In the genomic region with DNA sequence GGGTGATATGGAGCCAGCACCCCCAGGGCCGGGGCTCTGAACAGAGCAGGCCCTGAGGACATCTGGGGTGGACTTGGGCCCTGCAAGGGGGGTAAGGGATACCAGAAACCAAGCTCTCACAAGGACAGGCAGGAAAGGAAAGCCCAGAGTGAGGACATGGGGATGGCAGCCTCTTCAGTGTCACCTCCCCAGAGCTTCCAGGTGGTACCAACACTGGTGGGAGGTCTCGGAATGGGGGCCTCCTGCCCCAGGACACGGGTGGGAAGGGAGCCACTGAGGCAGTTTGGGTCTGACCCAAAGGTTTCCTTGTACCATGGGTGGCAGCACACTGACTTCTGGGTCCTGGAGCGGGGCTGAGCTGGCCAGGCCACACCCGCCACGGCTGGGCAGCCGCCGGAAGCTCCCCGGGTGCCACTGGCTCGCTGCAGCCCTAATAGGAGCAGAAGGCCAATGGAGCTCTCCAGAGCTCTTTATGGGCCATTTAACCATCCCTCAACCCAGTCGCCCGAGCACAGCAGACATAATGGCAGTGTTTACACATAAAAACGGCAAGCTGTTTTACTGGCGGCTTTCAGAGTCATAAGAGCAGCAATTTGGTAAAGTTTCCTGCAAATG, we compare ENCODE assay signal across 23 cellular contexts. TPM values are rescaled to one million over a fixed set of nuclear protein-coding genes. Genes with fewer than 3 reads are reported as not detected.
DNase-seq lines count a peak whose midpoint lies in the region; ATAC-seq and TF ChIP-seq lines count a peak whose summit lies in the region.
"Had no signal": no experiment of that assay in that cellular context is flagged by ENCODE, and none has a peak within 500 bp of the region (broad histone marks: within the 10 kb centered on the region; RNA-seq: fewer than 3 reads in every experiment).

No MANE protein-coding gene starts in this region.

- H3K36me3 ChIP-seq in hepatocyte (replicated peaks; ENCODE audit: insufficient read depth, low read depth), result no peaks in the 10 kb centered on the region
- no peaks in the 10 kb centered on the region for H3K36me3 ChIP-seq in trophoblast cell (ENCODE audit: control insufficient read depth in 1 of 2, insufficient read depth in 2 of 2, low read length in 2 of 2)
- H3K36me3 ChIP-seq in CD8-positive, alpha-beta T cell (ENCODE audit: insufficient read depth, low read length), result peaks cover 3% of the 10 kb centered on the region
- H3K36me3 ChIP-seq: uterus had no signal

- H3K23ac ChIP-seq in trophoblast cell (ENCODE audit: low read length), result no peak overlapping the region

- H3K4me1 Mint-ChIP-seq in stimulated activated effector memory CD8-positive, alpha-beta T cell treated with anti-CD3 and anti-CD28 coated beads, Interleukin-12 subunit alpha, Interleukin-12 subunit beta, amount 100 ng/mL, for 72 hours, result peaks cover 2% of the 10 kb centered on the region
- H3K4me1 Mint-ChIP-seq in activated naive CD4-positive, alpha-beta T cell treated with anti-CD3 and anti-CD28 coated beads for 36 hours (ENCODE audit: low read depth), result no peaks in the 10 kb centered on the region
- H3K4me1 Mint-ChIP-seq in CD8-positive, alpha-beta T cell (ENCODE audit: low read depth), result no peaks in the 10 kb centered on the region
- H3K4me1 Mint-ChIP-seq: GM23338, IgD-negative memory B cell had no signal

- H3K4me1 ChIP-seq in hepatocyte (ENCODE audit: insufficient read depth) (peaks cover 4% of the 10 kb centered on the region), trophoblast cell (ENCODE audit: control insufficient read depth in 1 of 2, insufficient read depth in 2 of 2, low read length in 2 of 2) (no peaks in the 10 kb centered on the region)
- no peaks in the 10 kb centered on the region for H3K4me1 ChIP-seq in CD8-positive, alpha-beta T cell (ENCODE audit: insufficient read depth, low read length)
- H3K4me1 ChIP-seq: right lobe of liver, uterus had no signal

- no peak overlapping the region for H3K18ac ChIP-seq in trophoblast cell (ENCODE audit: low read length)

- H3K9me3 Mint-ChIP-seq in stimulated activated effector memory CD8-positive, alpha-beta T cell treated with anti-CD3 and anti-CD28 coated beads, Interleukin-12 subunit alpha, Interleukin-12 subunit beta, amount 100 ng/mL, for 72 hours, result no peaks in the 10 kb centered on the region
- no peaks in the 10 kb centered on the region for H3K9me3 Mint-ChIP-seq in activated naive CD4-positive, alpha-beta T cell treated with anti-CD3 and anti-CD28 coated beads for 36 hours
- H3K9me3 Mint-ChIP-seq in CD8-positive, alpha-beta T cell, result no peaks in the 10 kb centered on the region
- H3K9me3 Mint-ChIP-seq: activated T-helper 17 cell treated with anti-CD3 and anti-CD28 coated beads, Interleukin-2, amount 50 U/mL, for 72 hours; effector memory CD8-positive, alpha-beta T cell; GM23338; IgD-negative memory B cell had no signal

- no peak overlapping the region for H2BK120ac ChIP-seq in trophoblast cell (ENCODE audit: insufficient read depth, low read length, poor library complexity)

- H3K79me1 ChIP-seq in trophoblast cell (ENCODE audit: low read length), result no peaks in the 10 kb centered on the region

- DNase-seq in activated CD8-positive, alpha-beta memory T cell treated with anti-CD3 and anti-CD28 coated beads, Interleukin-2, amount 50 U/mL, for 48 hours, result peak; percentile 20
- no peak for DNase-seq in activated CD8-positive, alpha-beta memory T cell treated with anti-CD3 and anti-CD28 coated beads for 24 hours
- peak; percentile 35 for DNase-seq in NCI-H1694 treated with DMSO at 0.1 percent for 48 hours (lab: John Stamatoyannopoulos, UW)
- no peak for DNase-seq in hepatocyte (ENCODE audit: low spot score)
- DNase-seq in stimulated activated effector memory CD8-positive, alpha-beta T cell treated with anti-CD3 and anti-CD28 coated beads, Interleukin-12 subunit alpha, Interleukin-12 subunit beta, amount 100 ng/mL, for 72 hours (ENCODE audit: low spot score in 2 of 2), result no peak
- DNase-seq in activated naive CD4-positive, alpha-beta T cell treated with anti-CD3 and anti-CD28 coated beads for 36 hours, result no peak
- DNase-seq in trophoblast cell, result no peak
- no peak for DNase-seq in CD8-positive, alpha-beta T cell
- DNase-seq: ACHN; activated CD4-positive, alpha-beta T cell treated with anti-CD3 and anti-CD28 coated beads for 4 hours; Calu3; effector memory CD8-positive, alpha-beta T cell; mesendoderm; NCI-H1436; T-helper 17 cell; uterus had no signal

- H3K4me2 ChIP-seq in hepatocyte (no peak overlapping the region), trophoblast cell (ENCODE audit: low read length) (no peak overlapping the region)
- H3K4me2 ChIP-seq: BLaER1 treated with 17β-estradiol and CSF1 and Interleukin-3, amounts not matched to agents 10 nM and 100 nM; GM23338 had no signal

- H3K36me3 Mint-ChIP-seq in stimulated activated effector memory CD8-positive, alpha-beta T cell treated with anti-CD3 and anti-CD28 coated beads, Interleukin-12 subunit alpha, Interleukin-12 subunit beta, amount 100 ng/mL, for 72 hours, result no peaks in the 10 kb centered on the region
- peaks cover 3% of the 10 kb centered on the region for H3K36me3 Mint-ChIP-seq in activated naive CD4-positive, alpha-beta T cell treated with anti-CD3 and anti-CD28 coated beads for 36 hours (ENCODE audit: low read depth)
- peaks cover 34% of the 10 kb centered on the region for H3K36me3 Mint-ChIP-seq in CD8-positive, alpha-beta T cell

- H3K9me3 ChIP-seq in hepatocyte (ENCODE audit: low read depth) (no peaks in the 10 kb centered on the region), trophoblast cell (ENCODE audit: insufficient read depth, low read depth, low read length) (peaks cover 8% of the 10 kb centered on the region)
- no peaks in the 10 kb centered on the region for H3K9me3 ChIP-seq in CD8-positive, alpha-beta T cell (ENCODE audit: low read length)
- H3K9me3 ChIP-seq: BLaER1 treated with 17β-estradiol and CSF1 and Interleukin-3, amounts not matched to agents 10 nM and 100 nM; gastroesophageal sphincter; right lobe of liver; uterus had no signal

- H4K8ac ChIP-seq in trophoblast cell (ENCODE audit: low read depth, low read length), result no peak overlapping the region

- no peak overlapping the region for H3K4ac ChIP-seq in trophoblast cell (ENCODE audit: low read depth, low read length)

- H3K27me3 Mint-ChIP-seq in activated naive CD4-positive, alpha-beta T cell treated with anti-CD3 and anti-CD28 coated beads for 36 hours (ENCODE audit: low read depth), result no peaks in the 10 kb centered on the region
- H3K27me3 Mint-ChIP-seq in CD8-positive, alpha-beta T cell (ENCODE audit: low read depth), result no peaks in the 10 kb centered on the region
- H3K27me3 Mint-ChIP-seq: activated T-helper 17 cell treated with anti-CD3 and anti-CD28 coated beads, Interleukin-2, amount 50 U/mL, for 72 hours; effector memory CD8-positive, alpha-beta T cell; IgD-negative memory B cell; T-helper 17 cell had no signal

- H2BK5ac ChIP-seq in trophoblast cell (ENCODE audit: low read depth, low read length, poor library complexity), result no peak overlapping the region

- intact Hi-C loops in activated naive CD4-positive, alpha-beta T cell treated with anti-CD3 and anti-CD28 coated beads for 36 hours (cut with micrococcal nuclease), result no loop called here
- intact Hi-C loops in CD8-positive, alpha-beta T cell (cut with DNase I, micrococcal nuclease), result no loop called here

- no peak for TF ChIP-seq CTCF in hepatocyte (IDR thresholded peaks at IDR 0.05; ENCODE audit: poor library complexity)
- no peak for TF ChIP-seq CTCF in CD8-positive, alpha-beta T cell (IDR thresholded peaks at IDR 0.05)

- H3K4me3 Mint-ChIP-seq in stimulated activated effector memory CD8-positive, alpha-beta T cell treated with anti-CD3 and anti-CD28 coated beads, Interleukin-12 subunit alpha, Interleukin-12 subunit beta, amount 100 ng/mL, for 72 hours, result no peak overlapping the region
- H3K4me3 Mint-ChIP-seq in activated naive CD4-positive, alpha-beta T cell treated with anti-CD3 and anti-CD28 coated beads for 36 hours, result no peak overlapping the region
- H3K4me3 Mint-ChIP-seq in CD8-positive, alpha-beta T cell, result no peak overlapping the region
- H3K4me3 Mint-ChIP-seq: activated T-helper 17 cell treated with anti-CD3 and anti-CD28 coated beads, Interleukin-2, amount 50 U/mL, for 72 hours; effector memory CD8-positive, alpha-beta T cell; GM23338; IgD-negative memory B cell; T-helper 17 cell had no signal

- no peaks in the 10 kb centered on the region for H4K20me1 ChIP-seq in hepatocyte (ENCODE audit: insufficient read depth, poor library complexity, severe bottlenecking)

- no peak overlapping the region for H2BK12ac ChIP-seq in trophoblast cell (ENCODE audit: low read length)

- H3K9ac ChIP-seq in trophoblast cell (ENCODE audit: low read length), result no peak overlapping the region
- H3K9ac ChIP-seq: BLaER1 treated with 17β-estradiol and CSF1 and Interleukin-3, amounts not matched to agents 10 nM and 100 nM had no signal

- no peak overlapping the region for H4K91ac ChIP-seq in trophoblast cell (ENCODE audit: low read depth, low read length)

- WGBS in hepatocyte (ENCODE audit: low lambda C conversion rate, missing lambda C conversion rate), result 60% methylated on average over 12 of the region's 14 CpGs
- no CpG with 5 or more reads among the region's 14 CpGs for WGBS in trophoblast cell (ENCODE audit: extremely low coverage, insufficient coverage, insufficient read length)

- no peak overlapping the region for H4K12ac ChIP-seq in trophoblast cell (ENCODE audit: low read depth, low read length)

- peak; percentile 23 for ATAC-seq in stimulated activated effector memory CD8-positive, alpha-beta T cell treated with anti-CD3 and anti-CD28 coated beads, Interleukin-12 subunit alpha, Interleukin-12 subunit beta, amount 100 ng/mL, for 72 hours
- no peak for ATAC-seq in CD8-positive, alpha-beta T cell
- ATAC-seq: activated T-helper 17 cell treated with anti-CD3 and anti-CD28 coated beads, Interleukin-2, amount 50 U/mL, for 72 hours; effector memory CD8-positive, alpha-beta T cell; gastroesophageal sphincter; GM23338; T-helper 17 cell had no signal

- POLR2A ChIA-PET in CD8-positive, alpha-beta T cell (lab: Charles Lee), result no interaction called here

- H3K79me2 ChIP-seq in hepatocyte, result no peaks in the 10 kb centered on the region
- H3K79me2 ChIP-seq in trophoblast cell (ENCODE audit: control insufficient read depth, insufficient read depth, low read length, poor library complexity), result no peaks in the 10 kb centered on the region

- no peak overlapping the region for H3K14ac ChIP-seq in trophoblast cell (ENCODE audit: low read length)

- CTCF ChIA-PET in activated naive CD4-positive, alpha-beta T cell treated with anti-CD3 and anti-CD28 coated beads for 36 hours (lab: Charles Lee), result no interaction called here
- CTCF ChIA-PET in CD8-positive, alpha-beta T cell (lab: Charles Lee), result no interaction called here

- peak overlapping the region; percentile 16 for H3K27ac ChIP-seq in hepatocyte
- no peak overlapping the region for H3K27ac ChIP-seq in trophoblast cell (ENCODE audit: low read depth, low read length)
- H3K27ac ChIP-seq in CD8-positive, alpha-beta T cell (ENCODE audit: low read depth, low read length), result no peak overlapping the region
- H3K27ac ChIP-seq: BLaER1 treated with 17β-estradiol and CSF1 and Interleukin-3, amounts not matched to agents 10 nM and 100 nM; gastroesophageal sphincter; right lobe of liver; SK-N-MC; uterus had no signal

- no peak overlapping the region for H2AK5ac ChIP-seq in trophoblast cell (ENCODE audit: low read length)

- H2AFZ ChIP-seq in hepatocyte (no peak overlapping the region), trophoblast cell (ENCODE audit: insufficient read depth, low read length, poor library complexity) (no peak overlapping the region)
- H2AFZ ChIP-seq: GM23338 had no signal

- H3K27ac Mint-ChIP-seq in stimulated activated effector memory CD8-positive, alpha-beta T cell treated with anti-CD3 and anti-CD28 coated beads, Interleukin-12 subunit alpha, Interleukin-12 subunit beta, amount 100 ng/mL, for 72 hours, result no peak overlapping the region
- H3K27ac Mint-ChIP-seq in activated naive CD4-positive, alpha-beta T cell treated with anti-CD3 and anti-CD28 coated beads for 36 hours, result no peak overlapping the region
- no peak overlapping the region for H3K27ac Mint-ChIP-seq in CD8-positive, alpha-beta T cell
- H3K27ac Mint-ChIP-seq: activated T-helper 17 cell treated with anti-CD3 and anti-CD28 coated beads, Interleukin-2, amount 50 U/mL, for 72 hours; effector memory CD8-positive, alpha-beta T cell; GM23338; IgD-negative memory B cell; T-helper 17 cell had no signal

- H3K27me3 ChIP-seq in hepatocyte (no peaks in the 10 kb centered on the region), trophoblast cell (ENCODE audit: insufficient read depth, low read length) (no peaks in the 10 kb centered on the region)
- H3K27me3 ChIP-seq in CD8-positive, alpha-beta T cell (ENCODE audit: insufficient read depth, low read length), result no peaks in the 10 kb centered on the region
- H3K27me3 ChIP-seq: BLaER1 treated with 17β-estradiol and CSF1 and Interleukin-3, amounts not matched to agents 10 nM and 100 nM; gastroesophageal sphincter; right lobe of liver; uterus had no signal

- no peaks in the 10 kb centered on the region for H3K9me2 ChIP-seq in hepatocyte (replicated peaks; ENCODE audit: insufficient read depth)

- H3K4me3 ChIP-seq in hepatocyte (no peak overlapping the region), trophoblast cell (ENCODE audit: low read depth, low read length) (no peak overlapping the region)
- H3K4me3 ChIP-seq in CD8-positive, alpha-beta T cell (ENCODE audit: low read depth, low read length), result no peak overlapping the region
- H3K4me3 ChIP-seq: BLaER1 treated with 17β-estradiol and CSF1 and Interleukin-3, amounts not matched to agents 10 nM and 100 nM; gastroesophageal sphincter; GM23338; right lobe of liver; SK-N-MC; uterus had no signal

RNA-seq across cellular contexts. Expression of gene PEPD, which starts 59.4 kb away (rescaled TPM):
- 141 and 168 TPM in 2 replicates for total RNA-seq in hepatocyte
- 168 and 175 TPM in 2 replicates for polyA plus RNA-seq in hepatocyte
- total RNA-seq in activated naive CD4-positive, alpha-beta T cell treated with anti-CD3 and anti-CD28 coated beads for 36 hours, result 10 to 100 TPM; 31.9 to 35.8 TPM
- 37.8 and 39.4 TPM in 2 replicates for polyA plus RNA-seq in trophoblast cell (2013)
- 10 to 100 TPM; 14.1 to 14.4 TPM for total RNA-seq in CD8-positive, alpha-beta T cell

Comparison
In these comparisons a context has a peak if more than half of its experiments do, and no peak if none do; other contexts are left out.
1. DNase-seq: peak in activated CD8-positive, alpha-beta memory T cell treated with anti-CD3 and anti-CD28 coated beads, Interleukin-2, amount 50 U/mL, for 48 hours (single experiment) and NCI-H1694 treated with DMSO at 0.1 percent for 48 hours (single experiment); none in activated CD8-positive, alpha-beta memory T cell treated with anti-CD3 and anti-CD28 coated beads for 24 hours (single experiment), hepatocyte (single experiment), stimulated activated effector memory CD8-positive, alpha-beta T cell treated with anti-CD3 and anti-CD28 coated beads, Interleukin-12 subunit alpha, Interleukin-12 subunit beta, amount 100 ng/mL, for 72 hours (0 of 2), activated naive CD4-positive, alpha-beta T cell treated with anti-CD3 and anti-CD28 coated beads for 36 hours (single experiment), trophoblast cell (0 of 2) and CD8-positive, alpha-beta T cell (0 of 7).